Comparison of ENCODE assay signal across 1 cellular context in genomic region chr2:55837073-55837472, GRCh38.
A peak's percentile ranks its signal among the peaks of the same experiment; 100 is the strongest.
TF ChIP-seq lines count a peak whose summit lies in the region.

No MANE protein-coding gene starts in this region.

TF ChIP-seq in HepG2, 621 proteins besides CTCF, POLR2A, EP300 and RAD21 (continued from another document and continues in another):
- TF ChIP-seq ZNF318 (CRISPR knock-in tag; IDR thresholded peaks at IDR 0.05) (no peak), MAFK (conservative IDR thresholded peaks at IDR 0.05 in 1 of 2, IDR thresholded peaks at IDR 0.05 in 1 of 2; ENCODE audit: low read length in 2 of 2) (no peak), ARNT (IDR thresholded peaks at IDR 0.05) (no peak), ZFX (CRISPR knock-in tag; IDR thresholded peaks at IDR 0.05; ENCODE audit: low read depth) (peak; percentile 42; the same call in 1 of the 2 replicates), CAMTA2 (CRISPR knock-in tag; IDR thresholded peaks at IDR 0.05; ENCODE audit: borderline replicate concordance) (no peak), STAT6 (CRISPR knock-in tag; IDR thresholded peaks at IDR 0.05; ENCODE audit: borderline replicate concordance) (no peak), SCMH1 (CRISPR knock-in tag; IDR thresholded peaks at IDR 0.05; ENCODE audit: borderline replicate concordance) (no peak), KAT8 (CRISPR knock-in tag; IDR thresholded peaks at IDR 0.05) (0 out of 2 replicates have a peak, but pooled peaks have one; percentile 26), ZNF747 (CRISPR knock-in tag; IDR thresholded peaks at IDR 0.05; ENCODE audit: borderline replicate concordance) (no peak), HIVEP1 (CRISPR knock-in tag; IDR thresholded peaks at IDR 0.05) (no peak), ZSCAN20 (CRISPR knock-in tag; IDR thresholded peaks at IDR 0.05; ENCODE audit: borderline replicate concordance) (no peak), ZNF326 (CRISPR knock-in tag; IDR thresholded peaks at IDR 0.05; ENCODE audit: borderline replicate concordance) (no peak), ARHGAP35 (CRISPR knock-in tag; IDR thresholded peaks at IDR 0.05; ENCODE audit: borderline replicate concordance) (no peak), NFE2L2 (IDR thresholded peaks at IDR 0.05; ENCODE audit: low read length) (no peak), BORCS8-MEF2B (CRISPR knock-in tag; IDR thresholded peaks at IDR 0.05) (no peak), PPARG (CRISPR knock-in tag; conservative IDR thresholded peaks at IDR 0.05) (no peak), ZNF563 (CRISPR knock-in tag; IDR thresholded peaks at IDR 0.05) (no peak), GRHL1 (CRISPR knock-in tag; conservative IDR thresholded peaks at IDR 0.05) (no peak), GPBP1L1 (CRISPR knock-in tag; IDR thresholded peaks at IDR 0.05) (no peak), TEAD3 (CRISPR knock-in tag; optimal IDR thresholded peaks at IDR 0.05; ENCODE audit: borderline replicate concordance) (peak; percentile 48)
- TF ChIP-seq, protein P1, sequence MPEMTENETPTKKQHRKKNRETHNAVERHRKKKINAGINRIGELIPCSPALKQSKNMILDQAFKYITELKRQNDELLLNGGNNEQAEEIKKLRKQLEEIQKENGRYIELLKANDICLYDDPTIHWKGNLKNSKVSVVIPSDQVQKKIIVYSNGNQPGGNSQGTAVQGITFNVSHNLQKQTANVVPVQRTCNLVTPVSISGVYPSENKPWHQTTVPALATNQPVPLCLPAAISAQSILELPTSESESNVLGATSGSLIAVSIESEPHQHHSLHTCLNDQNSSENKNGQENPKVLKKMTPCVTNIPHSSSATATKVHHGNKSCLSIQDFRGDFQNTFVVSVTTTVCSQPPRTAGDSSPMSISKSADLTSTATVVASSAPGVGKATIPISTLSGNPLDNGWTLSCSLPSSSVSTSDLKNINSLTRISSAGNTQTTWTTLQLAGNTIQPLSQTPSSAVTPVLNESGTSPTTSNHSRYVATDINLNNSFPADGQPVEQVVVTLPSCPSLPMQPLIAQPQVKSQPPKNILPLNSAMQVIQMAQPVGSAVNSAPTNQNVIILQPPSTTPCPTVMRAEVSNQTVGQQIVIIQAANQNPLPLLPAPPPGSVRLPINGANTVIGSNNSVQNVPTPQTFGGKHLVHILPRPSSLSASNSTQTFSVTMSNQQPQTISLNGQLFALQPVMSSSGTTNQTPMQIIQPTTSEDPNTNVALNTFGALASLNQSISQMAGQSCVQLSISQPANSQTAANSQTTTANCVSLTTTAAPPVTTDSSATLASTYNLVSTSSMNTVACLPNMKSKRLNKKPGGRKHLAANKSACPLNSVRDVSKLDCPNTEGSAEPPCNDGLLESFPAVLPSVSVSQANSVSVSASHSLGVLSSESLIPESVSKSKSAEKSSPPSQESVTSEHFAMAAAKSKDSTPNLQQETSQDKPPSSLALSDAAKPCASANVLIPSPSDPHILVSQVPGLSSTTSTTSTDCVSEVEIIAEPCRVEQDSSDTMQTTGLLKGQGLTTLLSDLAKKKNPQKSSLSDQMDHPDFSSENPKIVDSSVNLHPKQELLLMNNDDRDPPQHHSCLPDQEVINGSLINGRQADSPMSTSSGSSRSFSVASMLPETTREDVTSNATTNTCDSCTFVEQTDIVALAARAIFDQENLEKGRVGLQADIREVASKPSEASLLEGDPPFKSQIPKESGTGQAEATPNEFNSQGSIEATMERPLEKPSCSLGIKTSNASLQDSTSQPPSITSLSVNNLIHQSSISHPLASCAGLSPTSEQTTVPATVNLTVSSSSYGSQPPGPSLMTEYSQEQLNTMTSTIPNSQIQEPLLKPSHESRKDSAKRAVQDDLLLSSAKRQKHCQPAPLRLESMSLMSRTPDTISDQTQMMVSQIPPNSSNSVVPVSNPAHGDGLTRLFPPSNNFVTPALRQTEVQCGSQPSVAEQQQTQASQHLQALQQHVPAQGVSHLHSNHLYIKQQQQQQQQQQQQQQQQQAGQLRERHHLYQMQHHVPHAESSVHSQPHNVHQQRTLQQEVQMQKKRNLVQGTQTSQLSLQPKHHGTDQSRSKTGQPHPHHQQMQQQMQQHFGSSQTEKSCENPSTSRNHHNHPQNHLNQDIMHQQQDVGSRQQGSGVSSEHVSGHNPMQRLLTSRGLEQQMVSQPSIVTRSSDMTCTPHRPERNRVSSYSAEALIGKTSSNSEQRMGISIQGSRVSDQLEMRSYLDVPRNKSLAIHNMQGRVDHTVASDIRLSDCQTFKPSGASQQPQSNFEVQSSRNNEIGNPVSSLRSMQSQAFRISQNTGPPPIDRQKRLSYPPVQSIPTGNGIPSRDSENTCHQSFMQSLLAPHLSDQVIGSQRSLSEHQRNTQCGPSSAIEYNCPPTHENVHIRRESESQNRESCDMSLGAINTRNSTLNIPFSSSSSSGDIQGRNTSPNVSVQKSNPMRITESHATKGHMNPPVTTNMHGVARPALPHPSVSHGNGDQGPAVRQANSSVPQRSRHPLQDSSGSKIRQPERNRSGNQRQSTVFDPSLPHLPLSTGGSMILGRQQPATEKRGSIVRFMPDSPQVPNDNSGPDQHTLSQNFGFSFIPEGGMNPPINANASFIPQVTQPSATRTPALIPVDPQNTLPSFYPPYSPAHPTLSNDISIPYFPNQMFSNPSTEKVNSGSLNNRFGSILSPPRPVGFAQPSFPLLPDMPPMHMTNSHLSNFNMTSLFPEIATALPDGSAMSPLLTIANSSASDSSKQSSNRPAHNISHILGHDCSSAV (CRISPR knock-in tag; IDR thresholded peaks at IDR 0.05; ENCODE audit: borderline replicate concordance), result no peak
- TF ChIP-seq, protein P2, sequence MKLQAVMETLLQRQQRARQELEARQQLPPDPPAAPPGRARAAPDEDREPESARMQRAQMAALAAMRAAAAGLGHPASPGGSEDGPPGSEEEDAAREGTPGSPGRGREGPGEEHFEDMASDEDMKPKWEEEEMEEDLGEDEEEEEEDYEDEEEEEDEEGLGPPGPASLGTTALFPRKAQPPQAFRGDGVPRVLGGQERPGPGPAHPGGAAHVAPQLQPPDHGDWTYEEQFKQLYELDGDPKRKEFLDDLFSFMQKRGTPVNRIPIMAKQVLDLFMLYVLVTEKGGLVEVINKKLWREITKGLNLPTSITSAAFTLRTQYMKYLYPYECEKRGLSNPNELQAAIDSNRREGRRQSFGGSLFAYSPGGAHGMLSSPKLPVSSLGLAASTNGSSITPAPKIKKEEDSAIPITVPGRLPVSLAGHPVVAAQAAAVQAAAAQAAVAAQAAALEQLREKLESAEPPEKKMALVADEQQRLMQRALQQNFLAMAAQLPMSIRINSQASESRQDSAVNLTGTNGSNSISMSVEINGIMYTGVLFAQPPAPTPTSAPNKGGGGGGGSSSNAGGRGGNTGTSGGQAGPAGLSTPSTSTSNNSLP (IDR thresholded peaks at IDR 0.05; ENCODE audit: low read depth, low read length), result no peak
- TF ChIP-seq, protein P3, sequence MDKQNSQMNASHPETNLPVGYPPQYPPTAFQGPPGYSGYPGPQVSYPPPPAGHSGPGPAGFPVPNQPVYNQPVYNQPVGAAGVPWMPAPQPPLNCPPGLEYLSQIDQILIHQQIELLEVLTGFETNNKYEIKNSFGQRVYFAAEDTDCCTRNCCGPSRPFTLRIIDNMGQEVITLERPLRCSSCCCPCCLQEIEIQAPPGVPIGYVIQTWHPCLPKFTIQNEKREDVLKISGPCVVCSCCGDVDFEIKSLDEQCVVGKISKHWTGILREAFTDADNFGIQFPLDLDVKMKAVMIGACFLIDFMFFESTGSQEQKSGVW (CRISPR knock-in tag; IDR thresholded peaks at IDR 0.05; ENCODE audit: borderline replicate concordance), result no peak
- TF ChIP-seq, protein P4, sequence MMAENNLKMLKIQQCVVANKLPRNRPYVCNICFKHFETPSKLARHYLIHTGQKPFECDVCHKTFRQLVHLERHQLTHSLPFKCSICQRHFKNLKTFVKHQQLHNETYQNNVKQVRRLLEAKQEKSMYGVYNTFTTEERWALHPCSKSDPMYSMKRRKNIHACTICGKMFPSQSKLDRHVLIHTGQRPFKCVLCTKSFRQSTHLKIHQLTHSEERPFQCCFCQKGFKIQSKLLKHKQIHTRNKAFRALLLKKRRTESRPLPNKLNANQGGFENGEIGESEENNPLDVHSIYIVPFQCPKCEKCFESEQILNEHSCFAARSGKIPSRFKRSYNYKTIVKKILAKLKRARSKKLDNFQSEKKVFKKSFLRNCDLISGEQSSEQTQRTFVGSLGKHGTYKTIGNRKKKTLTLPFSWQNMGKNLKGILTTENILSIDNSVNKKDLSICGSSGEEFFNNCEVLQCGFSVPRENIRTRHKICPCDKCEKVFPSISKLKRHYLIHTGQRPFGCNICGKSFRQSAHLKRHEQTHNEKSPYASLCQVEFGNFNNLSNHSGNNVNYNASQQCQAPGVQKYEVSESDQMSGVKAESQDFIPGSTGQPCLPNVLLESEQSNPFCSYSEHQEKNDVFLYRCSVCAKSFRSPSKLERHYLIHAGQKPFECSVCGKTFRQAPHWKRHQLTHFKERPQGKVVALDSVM (CRISPR knock-in tag; IDR thresholded peaks at IDR 0.05), result no peak
